In genomic region chr3:175475765-175476164, GRCh38 we compare ENCODE assay signal across 23 cellular contexts.
"Had no signal": no experiment of that assay in that cellular context is flagged by ENCODE, and none has a peak within 500 bp of the region (broad histone marks: within the 10 kb centered on the region; RNA-seq: fewer than 3 reads in every experiment).

No MANE protein-coding gene starts in this region.

- H3K27me3 ChIP-seq: MG63 had no signal

- H3K4me2 ChIP-seq: SK-N-SH had no signal

- H3K4me3 ChIP-seq: MG63 had no signal

- DNase-seq: IMR-90, Karpas-422, KG1, MG63, NCI-H1092, NCI-H1105 treated with DMSO at 0.1 percent for 48 hours, NCI-H1417 treated with DMSO at 0.1 percent for 48 hours, NCI-H146, NCI-H1694 treated with DMSO at 0.1 percent for 48 hours, NCI-H1930, NCI-H2081, NCI-H2107, NCI-H2227 treated with DMSO at 0.1 percent for 48 hours, NCI-H524, NCI-H526 treated with DMSO at 0.1 percent for 48 hours, NCI-H748 treated with DMSO at 0.1 percent for 48 hours, PC-3, SHP77, SK-N-SH, SW 1271 had no signal

- ATAC-seq: HepG2, Panc1, PC-3 had no signal

- H3K9me3 ChIP-seq: MG63, SK-N-SH had no signal

- H3K27ac ChIP-seq: RWPE1 had no signal

- H3K9ac ChIP-seq: SK-N-SH had no signal

- H3K36me3 ChIP-seq: MG63 had no signal
